In genomic region chr12:106415134-106415533, GRCh38 we compare ENCODE assay signal across 15 cellular contexts. TPM values are rescaled to one million over a fixed set of nuclear protein-coding genes. Genes with fewer than 3 reads are reported as not detected.
A peak's percentile ranks its signal among the peaks of the same experiment; 100 is the strongest.
DNase-seq lines count a peak whose midpoint lies in the region; ATAC-seq and TF ChIP-seq lines count a peak whose summit lies in the region.
"Had no signal": no experiment of that assay in that cellular context is flagged by ENCODE, and none has a peak within 500 bp of the region (broad histone marks: within the 10 kb centered on the region; RNA-seq: fewer than 3 reads in every experiment).

No MANE protein-coding gene starts in this region.

- no peaks in the 10 kb centered on the region for H3K27me3 Mint-ChIP-seq in natural killer cell (ENCODE audit: low read depth in 2 of 2)

- H3K79me1 ChIP-seq in mesenchymal stem cell (replicated peaks; ENCODE audit: low read length, poor library complexity, severe bottlenecking) = no peaks in the 10 kb centered on the region

- H3K14ac ChIP-seq in mesenchymal stem cell (ENCODE audit: low read length in 2 of 2) = no peak overlapping the region

- peaks cover 5% of the 10 kb centered on the region for H3K4me1 ChIP-seq in mesenchymal stem cell (ENCODE audit: control insufficient read depth, insufficient read depth, low read depth, low read length)
- H3K4me1 ChIP-seq: BE2C had no signal

- no peak overlapping the region for H3K4me3 Mint-ChIP-seq in natural killer cell

- H3K27ac ChIP-seq in mesenchymal stem cell (ENCODE audit: low read length, poor library complexity, severe bottlenecking) = peak overlapping the region; percentile 47
- H3K27ac ChIP-seq: dorsolateral prefrontal cortex, pancreas had no signal

- H3K4me3 ChIP-seq in choroid plexus epithelial cell (ENCODE audit: low read depth, low read length) (no peak overlapping the region), mesenchymal stem cell (ENCODE audit: insufficient read depth in 1 of 2, low read depth in 1 of 2, low read length in 2 of 2) (no peak overlapping the region)
- H3K4me3 ChIP-seq: dorsolateral prefrontal cortex, pancreas had no signal

- no peak overlapping the region for H4K8ac ChIP-seq in mesenchymal stem cell (ENCODE audit: low read length)

- H2AFZ ChIP-seq in mesenchymal stem cell (ENCODE audit: low read depth, low read length) = no peak overlapping the region

- no peaks in the 10 kb centered on the region for H3K9me3 Mint-ChIP-seq in natural killer cell

- DNase-seq in Daoy (ENCODE audit: low read depth) (peak; percentile 77), M059J (ENCODE audit: low read depth) (peak; percentile 93), choroid plexus epithelial cell (ENCODE audit: low read depth) (peak; percentile 63), mesenchymal stem cell (peak; percentile 71), natural killer cell (no peak), GM13977 (ENCODE audit: low spot score) (no peak)
- DNase-seq in stimulated activated naive CD4-positive, alpha-beta T cell treated with Interleukin-2 at 50 U/mL for 16 hours (lab: John Stamatoyannopoulos, UW) = no peak
- no peak for DNase-seq in stimulated activated naive CD4-positive, alpha-beta T cell (lab: John Stamatoyannopoulos, UW)
- DNase-seq: amniotic stem cell, BE2C, dorsolateral prefrontal cortex, MV-4-11, pancreas, substantia nigra, T1000 had no signal

- H2AK5ac ChIP-seq in mesenchymal stem cell (ENCODE audit: low read length, severe bottlenecking) = no peak overlapping the region

- no peak overlapping the region for H2BK5ac ChIP-seq in mesenchymal stem cell (ENCODE audit: low read depth, low read length, poor library complexity, severe bottlenecking)

- H3K36me3 ChIP-seq in mesenchymal stem cell (ENCODE audit: control insufficient read depth in 1 of 2, insufficient read depth in 2 of 2, low read depth in 1 of 2, low read length in 2 of 2) = peaks cover 0 to 32% of the 10 kb centered on the region in 2 experiments

- ATAC-seq in natural killer cell = no peak
- ATAC-seq: pancreas had no signal

- no peak overlapping the region for H3K4me2 ChIP-seq in mesenchymal stem cell (ENCODE audit: low read length, poor library complexity, severe bottlenecking)

- TF ChIP-seq CTCF in choroid plexus epithelial cell (conservative IDR thresholded peaks at IDR 0.05; ENCODE audit: low read depth, low read length) = no peak
- TF ChIP-seq CTCF in natural killer cell (IDR thresholded peaks at IDR 0.05) = no peak
- no peak for TF ChIP-seq CTCF in GM13977 (IDR thresholded peaks at IDR 0.05; ENCODE audit: extremely low read depth, insufficient read depth, missing control alignments)

- in situ Hi-C loops in GM13977 (cut with MboI; ENCODE audit: low pct_unique_long_range_greater_than_20kb, low sequenced_read_pairs, unreplicated experiment) = no loop called here

- H3K9ac ChIP-seq in mesenchymal stem cell (ENCODE audit: low read length) = no peak overlapping the region

- no peak overlapping the region for H4K91ac ChIP-seq in mesenchymal stem cell (ENCODE audit: low read length)

- no peak overlapping the region for H2BK120ac ChIP-seq in mesenchymal stem cell (ENCODE audit: low read depth, low read length)

- H3K23ac ChIP-seq in mesenchymal stem cell (ENCODE audit: low read length in 2 of 2) = no peak overlapping the region

- H3K27me3 ChIP-seq in mesenchymal stem cell (ENCODE audit: control insufficient read depth in 1 of 2, insufficient read depth in 1 of 2, low read length in 2 of 2) = no peaks in the 10 kb centered on the region
- H3K27me3 ChIP-seq: BE2C, dorsolateral prefrontal cortex, pancreas had no signal

- H3K18ac ChIP-seq in mesenchymal stem cell (ENCODE audit: low read depth in 1 of 2, low read length in 2 of 2) = no peak overlapping the region

- no peak overlapping the region for H2BK15ac ChIP-seq in mesenchymal stem cell (ENCODE audit: low read depth, poor library complexity, severe bottlenecking)

- no peak overlapping the region for H3K27ac Mint-ChIP-seq in natural killer cell

- H3K36me3 Mint-ChIP-seq in natural killer cell = peaks cover 14% of the 10 kb centered on the region

- H3K9me3 ChIP-seq in mesenchymal stem cell (ENCODE audit: control insufficient read depth, low read length) = no peaks in the 10 kb centered on the region
- H3K9me3 ChIP-seq: BE2C, pancreas had no signal

- no peak overlapping the region for H2BK12ac ChIP-seq in mesenchymal stem cell (ENCODE audit: low read length in 2 of 2)

- intact Hi-C loops in natural killer cell (cut with micrococcal nuclease) = no loop called here

- H3K4ac ChIP-seq in mesenchymal stem cell (ENCODE audit: low read depth in 1 of 2, low read length in 2 of 2) = no peak overlapping the region

- no peaks in the 10 kb centered on the region for H3K4me1 Mint-ChIP-seq in natural killer cell

RNA-seq across cellular contexts. Expression of gene POLR3B, which starts 57.6 kb away (rescaled TPM):
- total RNA-seq in Daoy (2014; rRNA removed; shearing (Covaris generic)) = 17.5 and 18.4 TPM in 2 replicates
- total RNA-seq in M059J (2014; rRNA removed; shearing (Covaris generic)) = 3.7 and 8.2 TPM in 2 replicates
- polyA plus RNA-seq in mesenchymal stem cell (2013, experiment 1 of 2) = 5.9 TPM
- 6.1 TPM for polyA plus RNA-seq in mesenchymal stem cell (2013, experiment 2 of 2)
- total RNA-seq in natural killer cell = 1 to 10 TPM; 3.8 to 8.1 (median 5.4) TPM

Comparison
In these comparisons a context has a peak if more than half of its experiments do, and no peak if none do; other contexts are left out.
1. DNase-seq: peak in Daoy (single experiment), M059J (single experiment), choroid plexus epithelial cell (single experiment) and mesenchymal stem cell (single experiment); none in natural killer cell (single experiment), stimulated activated naive CD4-positive, alpha-beta T cell treated with Interleukin-2 at 50 U/mL for 16 hours (single experiment), GM13977 (single experiment) and stimulated activated naive CD4-positive, alpha-beta T cell (0 of 6).